Comparison of ENCODE assay signal across 1 cellular context in genomic region chr12:56189336-56189917, GRCh38.
TF ChIP-seq lines count a peak whose summit lies in the region.

Gene SMARCC2, minus strand, starts transcription at chr12:56189483. Its CDS starts 22 bp downstream, at chr12:56189461.

TF ChIP-seq in HepG2, 621 proteins besides CTCF, POLR2A, EP300 and RAD21 (continued from another document and continues in another):
- TF ChIP-seq REXO4 (CRISPR knock-in tag; IDR thresholded peaks at IDR 0.05; ENCODE audit: borderline replicate concordance) (no peak), ELF3 (CRISPR knock-in tag; IDR thresholded peaks at IDR 0.05) (peak; percentile 66), ZNF713 (CRISPR knock-in tag; IDR thresholded peaks at IDR 0.05) (no peak), MIER3 (CRISPR knock-in tag; IDR thresholded peaks at IDR 0.05; ENCODE audit: borderline replicate concordance) (peak; percentile 11; the same call in 1 of the 2 replicates), MLXIP (CRISPR knock-in tag; IDR thresholded peaks at IDR 0.05; ENCODE audit: borderline replicate concordance) (no peak), ZNF451 (CRISPR knock-in tag; IDR thresholded peaks at IDR 0.05) (no peak), HOXD1 (CRISPR knock-in tag; IDR thresholded peaks at IDR 0.05) (no peak), CBX5 (CRISPR knock-in tag; IDR thresholded peaks at IDR 0.05; ENCODE audit: borderline replicate concordance) (no peak), FIP1L1 (IDR thresholded peaks at IDR 0.05; ENCODE audit: borderline replicate concordance, insufficient read depth, low read depth, low read length) (no peak), EHMT2 (IDR thresholded peaks at IDR 0.05; ENCODE audit: borderline replicate concordance, low read depth, low read length) (no peak), MAFF (IDR thresholded peaks at IDR 0.05; ENCODE audit: low read depth, low read length) (no peak), NFYB (CRISPR knock-in tag; IDR thresholded peaks at IDR 0.05) (no peak), KLF6 (CRISPR knock-in tag; IDR thresholded peaks at IDR 0.05) (no peak), ZNF138 (CRISPR knock-in tag; IDR thresholded peaks at IDR 0.05; ENCODE audit: low read depth) (no peak), ZNF12 (CRISPR knock-in tag; IDR thresholded peaks at IDR 0.05) (no peak), ATAD3A (CRISPR knock-in tag; IDR thresholded peaks at IDR 0.05) (no peak), SOX5 (CRISPR knock-in tag; IDR thresholded peaks at IDR 0.05; ENCODE audit: borderline replicate concordance) (no peak; the same call in 1 of the 2 replicates), ZNF850 (CRISPR knock-in tag; conservative IDR thresholded peaks at IDR 0.05) (no peak), TBX3 (IDR thresholded peaks at IDR 0.05; ENCODE audit: borderline replicate concordance) (no peak), ZNF580 (CRISPR knock-in tag; IDR thresholded peaks at IDR 0.05; ENCODE audit: borderline replicate concordance, low read depth) (0 out of 2 replicates have a peak, but pooled peaks have one; percentile 23), ZBTB8A (CRISPR knock-in tag; IDR thresholded peaks at IDR 0.05; ENCODE audit: borderline replicate concordance, low read depth) (no peak), ZFP36L2 (CRISPR knock-in tag; IDR thresholded peaks at IDR 0.05) (no peak), TEAD3 (CRISPR knock-in tag; optimal IDR thresholded peaks at IDR 0.05; ENCODE audit: borderline replicate concordance) (peak; percentile 36), HOMEZ (CRISPR knock-in tag; IDR thresholded peaks at IDR 0.05; ENCODE audit: low read depth) (no peak), MTA1 (CRISPR knock-in tag; IDR thresholded peaks at IDR 0.05; ENCODE audit: borderline replicate concordance) (no peak), RNF2 (conservative IDR thresholded peaks at IDR 0.05; ENCODE audit: low read depth) (no peak), FOXJ3 (CRISPR knock-in tag; IDR thresholded peaks at IDR 0.05; ENCODE audit: borderline replicate concordance) (no peak), MZF1 (CRISPR knock-in tag; IDR thresholded peaks at IDR 0.05; ENCODE audit: borderline replicate concordance) (no peak), BATF2 (CRISPR knock-in tag; IDR thresholded peaks at IDR 0.05) (no peak), ZBTB4 (CRISPR knock-in tag; IDR thresholded peaks at IDR 0.05; ENCODE audit: borderline replicate concordance) (no peak), GLMP (CRISPR knock-in tag; IDR thresholded peaks at IDR 0.05; ENCODE audit: borderline replicate concordance) (no peak), IRX3 (CRISPR knock-in tag; IDR thresholded peaks at IDR 0.05; ENCODE audit: borderline replicate concordance, low read depth) (no peak), MED1 (CRISPR knock-in tag; IDR thresholded peaks at IDR 0.05) (peak; percentile 35; the same call in 1 of the 2 replicates), STAG1 (CRISPR knock-in tag; IDR thresholded peaks at IDR 0.05) (peak; percentile 51), ZFP1 (CRISPR knock-in tag; IDR thresholded peaks at IDR 0.05) (no peak), HCFC1 (IDR thresholded peaks at IDR 0.05; ENCODE audit: low read depth, low read length) (0 out of 2 replicates have a peak, but pooled peaks have one; percentile 20), MXD1 (CRISPR knock-in tag; IDR thresholded peaks at IDR 0.05) (peak; percentile 39; the same call in 1 of the 2 replicates), REST (IDR thresholded peaks at IDR 0.05; ENCODE audit: borderline replicate concordance in 1 of 2, low read depth in 1 of 2, low read length in 2 of 2) (0 out of 4 replicates have a peak, but pooled peaks of 1 of the 2 experiments have one; percentile 7), ZNF276 (CRISPR knock-in tag; IDR thresholded peaks at IDR 0.05; ENCODE audit: low read depth) (no peak), ZNF224 (CRISPR knock-in tag; IDR thresholded peaks at IDR 0.05) (0 out of 2 replicates have a peak, but pooled peaks have one; percentile 72), ZNF792 (CRISPR knock-in tag; IDR thresholded peaks at IDR 0.05) (peak; percentile 74; the same call in 1 of the 2 replicates), ZNF576 (CRISPR knock-in tag; IDR thresholded peaks at IDR 0.05) (no peak), ZNF460 (CRISPR knock-in tag; IDR thresholded peaks at IDR 0.05; ENCODE audit: borderline replicate concordance) (no peak), ZBTB42 (CRISPR knock-in tag; IDR thresholded peaks at IDR 0.05) (no peak), ZNF720 (CRISPR knock-in tag; IDR thresholded peaks at IDR 0.05) (no peak), ZNF75D (CRISPR knock-in tag; IDR thresholded peaks at IDR 0.05; ENCODE audit: borderline replicate concordance) (no peak), HBP1 (CRISPR knock-in tag; IDR thresholded peaks at IDR 0.05; ENCODE audit: low read depth) (0 out of 2 replicates have a peak, but pooled peaks have one; percentile 13), HNRNPK (IDR thresholded peaks at IDR 0.05; ENCODE audit: low read depth, low read length, poor library complexity, severe bottlenecking) (peak; percentile 56), KDM4B (CRISPR knock-in tag; IDR thresholded peaks at IDR 0.05) (no peak)
